ENCODE assay signal across 10 cellular contexts in the genomic region with DNA sequence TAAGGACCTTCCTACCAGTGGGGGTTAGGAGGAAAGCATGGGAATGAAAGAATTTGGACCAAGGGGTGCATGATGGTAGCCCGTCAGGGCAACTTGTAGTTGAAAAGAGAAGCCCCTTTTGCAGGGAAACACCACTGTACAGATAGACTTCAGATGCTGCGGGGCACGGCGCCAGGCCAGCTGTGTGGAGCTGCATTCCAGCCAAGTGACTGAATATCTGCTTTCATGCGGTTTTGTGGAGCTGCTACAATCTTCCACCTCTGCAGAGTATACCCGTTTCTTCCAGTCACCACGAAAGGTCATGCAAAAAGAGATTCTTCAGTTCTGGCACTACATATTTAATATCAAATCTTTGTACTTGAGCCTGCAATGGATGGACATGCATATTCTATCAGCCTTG.
DNase-seq lines count a peak whose midpoint lies in the region; FAIRE-seq and TF ChIP-seq lines count a peak whose summit lies in the region.
"Had no signal": no experiment of that assay in that cellular context is flagged by ENCODE, and none has a peak within 500 bp of the region (broad histone marks: within the 10 kb centered on the region; RNA-seq: fewer than 3 reads in every experiment).

No MANE protein-coding gene starts in this region.

- FAIRE-seq in GM12892 (lab: Jason Lieb, UNC), result no peak

- TF ChIP-seq POLR2A in lower leg skin (IDR thresholded peaks at IDR 0.05), result no peak
- no peak for TF ChIP-seq POLR2A in transverse colon (IDR thresholded peaks at IDR 0.05)
- no peak for TF ChIP-seq POLR2A in GM12892 (IDR thresholded peaks at IDR 0.05; ENCODE audit: low read depth, low read length)

- H3K27ac ChIP-seq in cingulate gyrus (ENCODE audit: low read depth, low read length), result peak overlapping the region; percentile 96
- peak overlapping the region in 2 of 4 donors; percentile 23 to 26 for H3K27ac ChIP-seq in transverse colon
- H3K27ac ChIP-seq in WERI-Rb-1, result no peak overlapping the region

- H3K4me3 ChIP-seq in lower leg skin (ENCODE audit: low read depth, poor library complexity, severe bottlenecking) (no peak overlapping the region), transverse colon (no peak overlapping the region), WERI-Rb-1 (ENCODE audit: low read depth, low read length) (no peak overlapping the region)

- H3K27me3 ChIP-seq in transverse colon (no peaks in the 10 kb centered on the region), WERI-Rb-1 (ENCODE audit: insufficient read depth, low read depth, severe bottlenecking) (no peaks in the 10 kb centered on the region)

- no peaks in the 10 kb centered on the region for H3K9me3 ChIP-seq in transverse colon
- no peaks in the 10 kb centered on the region for H3K9me3 ChIP-seq in WERI-Rb-1 (ENCODE audit: severe bottlenecking)

- H3K36me3 ChIP-seq in transverse colon, result no peaks in the 10 kb centered on the region
- no peaks in the 10 kb centered on the region for H3K36me3 ChIP-seq in WERI-Rb-1

- H3K4me1 ChIP-seq in transverse colon, result peaks cover 0 to 26% (median 8%) of the 10 kb centered on the region in 4 donors

- in situ Hi-C loops in transverse colon (cut with MboI; ENCODE audit: low pct_ligation_motif_present in 1 of 4, low pct_unique_long_range_greater_than_20kb in 1 of 4, low sequenced_read_pairs in 3 of 4), result no loop called here

- 28 to 36% methylated on average over 7 of the region's 7 CpGs for WGBS in lower leg skin, 2 donors
- 68% methylated on average over 7 of the region's 7 CpGs; no CpG with 5 or more reads in 1 of the 2 donors for WGBS in transverse colon (ENCODE audit: low coverage in 1 of 2), 2 donors

- intact Hi-C loops in lower leg skin (cut with DNase I; ENCODE audit: low total_unique reads) (no loop called here), transverse colon (cut with DNase I; ENCODE audit: low total_unique reads) (no loop called here)

- no peak for TF ChIP-seq EP300 in transverse colon (IDR thresholded peaks at IDR 0.05; ENCODE audit: low read depth)

- TF ChIP-seq CTCF in lower leg skin (IDR thresholded peaks at IDR 0.05) (no peak), transverse colon (IDR thresholded peaks at IDR 0.05) (no peak), WERI-Rb-1 (IDR thresholded peaks at IDR 0.05; ENCODE audit: low read depth, low read length) (no peak)

- DNase-seq in M059J (ENCODE audit: low read depth), result peak; percentile 75
- DNase-seq in lower leg skin (ENCODE audit: low spot score in 2 of 2), result peak; percentile 55 to 93
- DNase-seq in transverse colon, result peak; percentile 31
- DNase-seq in WERI-Rb-1, result no peak
- no peak for DNase-seq in NCI-H748 (lab: John Stamatoyannopoulos, UW; ENCODE audit: unreplicated experiment)
- no peak for DNase-seq in NCI-H1930 (lab: John Stamatoyannopoulos, UW)
- DNase-seq in GM12892 (ENCODE audit: insufficient read length), result no peak
- DNase-seq: activated CD4-positive, alpha-beta T cell treated with anti-CD3 and anti-CD28 coated beads for 4 hours; cortex of kidney had no signal

Comparison
In these comparisons a context has a peak if more than half of its experiments do, and no peak if none do; other contexts are left out.
1. DNase-seq: peak in M059J (single experiment), lower leg skin (2 of 2) and transverse colon (single experiment); none in WERI-Rb-1 (single experiment), NCI-H748 (single experiment), NCI-H1930 (0 of 2) and GM12892 (single experiment).